In the genomic region with DNA sequence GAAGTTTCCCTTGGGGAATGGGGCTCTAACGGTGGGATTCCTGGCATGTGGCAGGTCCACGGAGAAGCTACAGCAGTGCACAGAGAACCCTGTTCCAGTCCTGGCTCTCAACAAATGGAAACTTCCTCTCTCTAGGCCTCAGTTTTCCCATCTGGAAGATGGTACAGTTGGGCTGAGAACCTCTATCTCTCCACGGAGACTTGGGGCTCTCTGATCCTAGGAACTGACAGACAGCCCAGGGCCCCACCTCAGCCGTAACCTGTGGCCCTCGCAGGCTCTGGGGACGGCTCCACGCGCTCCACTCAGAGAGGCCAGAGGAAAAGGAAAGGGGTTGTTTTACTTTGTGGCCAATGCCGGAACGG, we compare ENCODE assay signal across 1 cellular context.
TF ChIP-seq lines count a peak whose summit lies in the region.

No MANE protein-coding gene starts in this region.

TF ChIP-seq in HepG2, 621 proteins besides CTCF, POLR2A, EP300 and RAD21 (continued from another document and continues in another):
- TF ChIP-seq, protein P1, sequence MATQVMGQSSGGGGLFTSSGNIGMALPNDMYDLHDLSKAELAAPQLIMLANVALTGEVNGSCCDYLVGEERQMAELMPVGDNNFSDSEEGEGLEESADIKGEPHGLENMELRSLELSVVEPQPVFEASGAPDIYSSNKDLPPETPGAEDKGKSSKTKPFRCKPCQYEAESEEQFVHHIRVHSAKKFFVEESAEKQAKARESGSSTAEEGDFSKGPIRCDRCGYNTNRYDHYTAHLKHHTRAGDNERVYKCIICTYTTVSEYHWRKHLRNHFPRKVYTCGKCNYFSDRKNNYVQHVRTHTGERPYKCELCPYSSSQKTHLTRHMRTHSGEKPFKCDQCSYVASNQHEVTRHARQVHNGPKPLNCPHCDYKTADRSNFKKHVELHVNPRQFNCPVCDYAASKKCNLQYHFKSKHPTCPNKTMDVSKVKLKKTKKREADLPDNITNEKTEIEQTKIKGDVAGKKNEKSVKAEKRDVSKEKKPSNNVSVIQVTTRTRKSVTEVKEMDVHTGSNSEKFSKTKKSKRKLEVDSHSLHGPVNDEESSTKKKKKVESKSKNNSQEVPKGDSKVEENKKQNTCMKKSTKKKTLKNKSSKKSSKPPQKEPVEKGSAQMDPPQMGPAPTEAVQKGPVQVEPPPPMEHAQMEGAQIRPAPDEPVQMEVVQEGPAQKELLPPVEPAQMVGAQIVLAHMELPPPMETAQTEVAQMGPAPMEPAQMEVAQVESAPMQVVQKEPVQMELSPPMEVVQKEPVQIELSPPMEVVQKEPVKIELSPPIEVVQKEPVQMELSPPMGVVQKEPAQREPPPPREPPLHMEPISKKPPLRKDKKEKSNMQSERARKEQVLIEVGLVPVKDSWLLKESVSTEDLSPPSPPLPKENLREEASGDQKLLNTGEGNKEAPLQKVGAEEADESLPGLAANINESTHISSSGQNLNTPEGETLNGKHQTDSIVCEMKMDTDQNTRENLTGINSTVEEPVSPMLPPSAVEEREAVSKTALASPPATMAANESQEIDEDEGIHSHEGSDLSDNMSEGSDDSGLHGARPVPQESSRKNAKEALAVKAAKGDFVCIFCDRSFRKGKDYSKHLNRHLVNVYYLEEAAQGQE (IDR thresholded peaks at IDR 0.05; ENCODE audit: borderline replicate concordance in 1 of 2, low read depth in 1 of 2, low read length in 2 of 2), result no peak
- TF ChIP-seq CEBPZ (IDR thresholded peaks at IDR 0.05; ENCODE audit: low read length) (no peak), PCBP2 (optimal IDR thresholded peaks at IDR 0.05; ENCODE audit: low read depth, low read length, poor library complexity, severe bottlenecking) (no peak), NR2F6 (IDR thresholded peaks at IDR 0.05) (no peak), NR2F6 (CRISPR knock-in tag; IDR thresholded peaks at IDR 0.05) (no peak), REL (CRISPR knock-in tag; conservative IDR thresholded peaks at IDR 0.05) (no peak), MED1 (CRISPR knock-in tag; IDR thresholded peaks at IDR 0.05) (no peak), ZNF772 (CRISPR knock-in tag; IDR thresholded peaks at IDR 0.05) (no peak; the same call in 1 of the 2 replicates), NFIB (CRISPR knock-in tag; IDR thresholded peaks at IDR 0.05; ENCODE audit: borderline replicate concordance) (no peak), ZSCAN12 (CRISPR knock-in tag; IDR thresholded peaks at IDR 0.05) (no peak), MYPOP (CRISPR knock-in tag; IDR thresholded peaks at IDR 0.05) (no peak), RELA (CRISPR knock-in tag; IDR thresholded peaks at IDR 0.05) (no peak), PLRG1 (conservative IDR thresholded peaks at IDR 0.05) (no peak), CREM (IDR thresholded peaks at IDR 0.05) (no peak), CREM (CRISPR knock-in tag; IDR thresholded peaks at IDR 0.05) (no peak), HINFP (CRISPR knock-in tag; IDR thresholded peaks at IDR 0.05; ENCODE audit: low read depth) (no peak), ZNF550 (CRISPR knock-in tag; IDR thresholded peaks at IDR 0.05; ENCODE audit: borderline replicate concordance) (no peak), SP5 (CRISPR knock-in tag; IDR thresholded peaks at IDR 0.05; ENCODE audit: borderline replicate concordance, low read depth) (no peak), ATF4 (CRISPR knock-in tag; IDR thresholded peaks at IDR 0.05) (no peak), HNF4A (CRISPR knock-in tag; IDR thresholded peaks at IDR 0.05) (no peak), ARNTL (CRISPR knock-in tag; IDR thresholded peaks at IDR 0.05) (no peak), ZBTB20 (CRISPR knock-in tag; IDR thresholded peaks at IDR 0.05; ENCODE audit: borderline replicate concordance, low read depth) (no peak), ADNP (CRISPR knock-in tag; IDR thresholded peaks at IDR 0.05) (peak; percentile 90), ZNF598 (CRISPR knock-in tag; IDR thresholded peaks at IDR 0.05; ENCODE audit: borderline replicate concordance) (no peak), HNRNPL (IDR thresholded peaks at IDR 0.05; ENCODE audit: low read depth, low read length) (no peak), NFE2L2 (IDR thresholded peaks at IDR 0.05; ENCODE audit: low read length) (no peak), ZNF557 (CRISPR knock-in tag; IDR thresholded peaks at IDR 0.05) (no peak), CHD2 (IDR thresholded peaks at IDR 0.05; ENCODE audit: low read depth, low read length) (no peak), ZNF7 (CRISPR knock-in tag; IDR thresholded peaks at IDR 0.05) (no peak)
- TF ChIP-seq, protein P2, sequence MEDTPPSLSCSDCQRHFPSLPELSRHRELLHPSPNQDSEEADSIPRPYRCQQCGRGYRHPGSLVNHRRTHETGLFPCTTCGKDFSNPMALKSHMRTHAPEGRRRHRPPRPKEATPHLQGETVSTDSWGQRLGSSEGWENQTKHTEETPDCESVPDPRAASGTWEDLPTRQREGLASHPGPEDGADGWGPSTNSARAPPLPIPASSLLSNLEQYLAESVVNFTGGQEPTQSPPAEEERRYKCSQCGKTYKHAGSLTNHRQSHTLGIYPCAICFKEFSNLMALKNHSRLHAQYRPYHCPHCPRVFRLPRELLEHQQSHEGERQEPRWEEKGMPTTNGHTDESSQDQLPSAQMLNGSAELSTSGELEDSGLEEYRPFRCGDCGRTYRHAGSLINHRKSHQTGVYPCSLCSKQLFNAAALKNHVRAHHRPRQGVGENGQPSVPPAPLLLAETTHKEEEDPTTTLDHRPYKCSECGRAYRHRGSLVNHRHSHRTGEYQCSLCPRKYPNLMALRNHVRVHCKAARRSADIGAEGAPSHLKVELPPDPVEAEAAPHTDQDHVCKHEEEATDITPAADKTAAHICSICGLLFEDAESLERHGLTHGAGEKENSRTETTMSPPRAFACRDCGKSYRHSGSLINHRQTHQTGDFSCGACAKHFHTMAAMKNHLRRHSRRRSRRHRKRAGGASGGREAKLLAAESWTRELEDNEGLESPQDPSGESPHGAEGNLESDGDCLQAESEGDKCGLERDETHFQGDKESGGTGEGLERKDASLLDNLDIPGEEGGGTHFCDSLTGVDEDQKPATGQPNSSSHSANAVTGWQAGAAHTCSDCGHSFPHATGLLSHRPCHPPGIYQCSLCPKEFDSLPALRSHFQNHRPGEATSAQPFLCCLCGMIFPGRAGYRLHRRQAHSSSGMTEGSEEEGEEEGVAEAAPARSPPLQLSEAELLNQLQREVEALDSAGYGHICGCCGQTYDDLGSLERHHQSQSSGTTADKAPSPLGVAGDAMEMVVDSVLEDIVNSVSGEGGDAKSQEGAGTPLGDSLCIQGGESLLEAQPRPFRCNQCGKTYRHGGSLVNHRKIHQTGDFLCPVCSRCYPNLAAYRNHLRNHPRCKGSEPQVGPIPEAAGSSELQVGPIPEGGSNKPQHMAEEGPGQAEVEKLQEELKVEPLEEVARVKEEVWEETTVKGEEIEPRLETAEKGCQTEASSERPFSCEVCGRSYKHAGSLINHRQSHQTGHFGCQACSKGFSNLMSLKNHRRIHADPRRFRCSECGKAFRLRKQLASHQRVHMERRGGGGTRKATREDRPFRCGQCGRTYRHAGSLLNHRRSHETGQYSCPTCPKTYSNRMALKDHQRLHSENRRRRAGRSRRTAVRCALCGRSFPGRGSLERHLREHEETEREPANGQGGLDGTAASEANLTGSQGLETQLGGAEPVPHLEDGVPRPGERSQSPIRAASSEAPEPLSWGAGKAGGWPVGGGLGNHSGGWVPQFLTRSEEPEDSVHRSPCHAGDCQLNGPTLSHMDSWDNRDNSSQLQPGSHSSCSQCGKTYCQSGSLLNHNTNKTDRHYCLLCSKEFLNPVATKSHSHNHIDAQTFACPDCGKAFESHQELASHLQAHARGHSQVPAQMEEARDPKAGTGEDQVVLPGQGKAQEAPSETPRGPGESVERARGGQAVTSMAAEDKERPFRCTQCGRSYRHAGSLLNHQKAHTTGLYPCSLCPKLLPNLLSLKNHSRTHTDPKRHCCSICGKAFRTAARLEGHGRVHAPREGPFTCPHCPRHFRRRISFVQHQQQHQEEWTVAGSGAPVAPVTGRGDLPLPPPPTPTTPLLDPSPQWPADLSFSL (CRISPR knock-in tag; IDR thresholded peaks at IDR 0.05), result no peak
- TF ChIP-seq, protein P3, sequence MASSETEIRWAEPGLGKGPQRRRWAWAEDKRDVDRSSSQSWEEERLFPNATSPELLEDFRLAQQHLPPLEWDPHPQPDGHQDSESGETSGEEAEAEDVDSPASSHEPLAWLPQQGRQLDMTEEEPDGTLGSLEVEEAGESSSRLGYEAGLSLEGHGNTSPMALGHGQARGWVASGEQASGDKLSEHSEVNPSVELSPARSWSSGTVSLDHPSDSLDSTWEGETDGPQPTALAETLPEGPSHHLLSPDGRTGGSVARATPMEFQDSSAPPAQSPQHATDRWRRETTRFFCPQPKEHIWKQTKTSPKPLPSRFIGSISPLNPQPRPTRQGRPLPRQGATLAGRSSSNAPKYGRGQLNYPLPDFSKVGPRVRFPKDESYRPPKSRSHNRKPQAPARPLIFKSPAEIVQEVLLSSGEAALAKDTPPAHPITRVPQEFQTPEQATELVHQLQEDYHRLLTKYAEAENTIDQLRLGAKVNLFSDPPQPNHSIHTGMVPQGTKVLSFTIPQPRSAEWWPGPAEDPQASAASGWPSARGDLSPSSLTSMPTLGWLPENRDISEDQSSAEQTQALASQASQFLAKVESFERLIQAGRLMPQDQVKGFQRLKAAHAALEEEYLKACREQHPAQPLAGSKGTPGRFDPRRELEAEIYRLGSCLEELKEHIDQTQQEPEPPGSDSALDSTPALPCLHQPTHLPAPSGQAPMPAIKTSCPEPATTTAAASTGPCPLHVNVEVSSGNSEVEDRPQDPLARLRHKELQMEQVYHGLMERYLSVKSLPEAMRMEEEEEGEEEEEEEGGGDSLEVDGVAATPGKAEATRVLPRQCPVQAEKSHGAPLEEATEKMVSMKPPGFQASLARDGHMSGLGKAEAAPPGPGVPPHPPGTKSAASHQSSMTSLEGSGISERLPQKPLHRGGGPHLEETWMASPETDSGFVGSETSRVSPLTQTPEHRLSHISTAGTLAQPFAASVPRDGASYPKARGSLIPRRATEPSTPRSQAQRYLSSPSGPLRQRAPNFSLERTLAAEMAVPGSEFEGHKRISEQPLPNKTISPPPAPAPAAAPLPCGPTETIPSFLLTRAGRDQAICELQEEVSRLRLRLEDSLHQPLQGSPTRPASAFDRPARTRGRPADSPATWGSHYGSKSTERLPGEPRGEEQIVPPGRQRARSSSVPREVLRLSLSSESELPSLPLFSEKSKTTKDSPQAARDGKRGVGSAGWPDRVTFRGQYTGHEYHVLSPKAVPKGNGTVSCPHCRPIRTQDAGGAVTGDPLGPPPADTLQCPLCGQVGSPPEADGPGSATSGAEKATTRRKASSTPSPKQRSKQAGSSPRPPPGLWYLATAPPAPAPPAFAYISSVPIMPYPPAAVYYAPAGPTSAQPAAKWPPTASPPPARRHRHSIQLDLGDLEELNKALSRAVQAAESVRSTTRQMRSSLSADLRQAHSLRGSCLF (CRISPR knock-in tag; IDR thresholded peaks at IDR 0.05; ENCODE audit: borderline replicate concordance), result no peak
